13 cellular contexts compared by ENCODE assay signal in the genomic region with DNA sequence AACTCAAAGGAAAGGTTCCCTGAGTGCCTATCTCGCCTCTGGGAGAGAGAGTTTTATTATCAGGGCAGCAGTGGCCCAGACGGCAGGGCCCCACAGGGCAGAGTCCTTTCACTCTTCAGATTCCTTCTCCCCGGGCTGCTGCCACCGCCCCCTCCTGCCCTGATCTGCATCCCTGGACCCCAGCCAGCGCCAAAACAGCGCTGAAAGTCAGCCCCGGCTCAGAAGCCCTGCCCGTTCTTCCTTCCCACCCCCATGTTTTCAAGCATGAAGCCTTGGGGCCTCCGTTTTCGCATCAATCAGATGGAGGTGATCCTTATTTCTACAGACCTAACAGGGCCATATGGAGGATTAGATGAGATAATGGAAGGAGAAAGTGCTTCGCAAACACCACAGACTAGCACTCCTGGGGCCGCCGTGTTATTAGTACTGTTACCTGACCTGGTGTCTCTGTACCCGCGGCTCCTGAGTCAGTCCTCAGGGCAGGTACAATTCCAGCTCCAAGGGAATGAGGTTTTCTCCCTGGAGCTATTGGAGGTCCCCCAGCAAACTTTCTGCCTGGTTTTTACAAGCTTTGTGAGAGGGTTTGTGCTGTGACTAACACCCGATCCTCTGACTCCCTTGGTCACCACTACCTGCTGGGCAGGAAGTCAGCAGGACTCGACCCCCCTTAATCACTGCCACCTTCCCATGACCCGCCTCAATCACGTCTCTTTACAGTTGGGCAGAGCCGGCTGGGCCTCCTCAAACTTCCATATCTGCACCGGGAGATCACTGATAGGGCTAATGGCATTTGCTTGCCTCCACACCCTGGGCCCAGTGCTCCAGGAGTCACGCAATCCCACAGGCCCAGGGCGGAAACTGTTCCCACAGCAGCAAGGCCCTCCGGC. TPM values are rescaled to one million over a fixed set of nuclear protein-coding genes. Genes with fewer than 3 reads are reported as not detected.
DNase-seq lines count a peak whose midpoint lies in the region; ATAC-seq, FAIRE-seq and TF ChIP-seq lines count a peak whose summit lies in the region.
"Had no signal": no experiment of that assay in that cellular context is flagged by ENCODE, and none has a peak within 500 bp of the region (broad histone marks: within the 10 kb centered on the region; RNA-seq: fewer than 3 reads in every experiment).

No MANE protein-coding gene starts in this region.

- in situ Hi-C loops in Caki2 (cut with HindIII; ENCODE audit: low pct_unique_long_range_greater_than_20kb, low sequenced_read_pairs): no loop called here

- no peak for FAIRE-seq in bronchial epithelial cell (lab: Jason Lieb, UNC)
- FAIRE-seq: GM12878 had no signal

- peak overlapping the region; percentile 26; the same call in 1 of the 2 replicates for H3K4me3 ChIP-seq in HUES6 (ENCODE audit: low read depth, low read length)
- H3K4me3 ChIP-seq in bronchial epithelial cell (ENCODE audit: low read depth, low read length): no peak overlapping the region
- H3K4me3 ChIP-seq: GM12878, left lung had no signal

- H3K36me3 ChIP-seq in HUES6 (ENCODE audit: control insufficient read depth, insufficient read depth, low read length): no peaks in the 10 kb centered on the region
- no peaks in the 10 kb centered on the region for H3K36me3 ChIP-seq in bronchial epithelial cell (ENCODE audit: control insufficient read depth, insufficient read depth, low read length)
- H3K36me3 ChIP-seq: left lung had no signal

- H3K27me3 ChIP-seq in HUES6 (ENCODE audit: control insufficient read depth, insufficient read depth, low read length) (peaks cover 25% of the 10 kb centered on the region), bronchial epithelial cell (ENCODE audit: control insufficient read depth, insufficient read depth, low read length) (no peaks in the 10 kb centered on the region)

- ATAC-seq in GM21423 (IDR thresholded peaks at IDR 0.05; ENCODE audit: unreplicated experiment): no peak
- ATAC-seq: GM12878, left lung had no signal

- H3K27ac ChIP-seq in HUES6 (ENCODE audit: low read depth, low read length): no peak overlapping the region
- H3K27ac ChIP-seq: left lung had no signal

- peaks cover 20% of the 10 kb centered on the region for H3K4me1 ChIP-seq in HUES6 (ENCODE audit: control insufficient read depth, insufficient read depth, low read length)
- H3K4me1 ChIP-seq: left lung had no signal

- peak; percentile 15 for DNase-seq in Caki2 (ENCODE audit: low read depth)
- peak; percentile 59 for DNase-seq in bronchial epithelial cell (ENCODE audit: low read depth)
- DNase-seq in mucosa of gallbladder (ENCODE audit: low spot score): peak; percentile 20
- DNase-seq in activated CD4-positive, alpha-beta T cell treated with anti-CD3 and anti-CD28 coated beads, Interleukin-2, amount 50 U/mL, for 1 hour: no peak
- no peak for DNase-seq in NCI-H2227 treated with DMSO at 0.1 percent for 48 hours (lab: John Stamatoyannopoulos, UW)
- DNase-seq in SHP77 treated with DMSO at 0.1 percent for 48 hours (lab: John Stamatoyannopoulos, UW): no peak
- DNase-seq: activated CD4-positive, alpha-beta T cell treated with anti-CD3 and anti-CD28 coated beads, Interleukin-2, amount 50 U/mL, for 48 hours; CD4-positive, CD25-positive, alpha-beta regulatory T cell; left lung; retina had no signal

- no peaks in the 10 kb centered on the region for H3K9me3 ChIP-seq in HUES6 (ENCODE audit: control insufficient read depth, insufficient read depth, low read depth, low read length)
- H3K9me3 ChIP-seq: left lung had no signal

- no peak overlapping the region for H3K9ac ChIP-seq in HUES6 (ENCODE audit: low read length)

- TF ChIP-seq CTCF in bronchial epithelial cell (IDR thresholded peaks at IDR 0.05; ENCODE audit: insufficient read depth, low read length, severe bottlenecking): no peak

RNA-seq across cellular contexts. Expression of gene TSEN2, which starts 39.5 kb away (rescaled TPM):
- total RNA-seq in Caki2 (2014; rRNA removed; shearing (Covaris generic); ENCODE audit: low replicate concordance): 19.0 and 25.4 TPM in 2 replicates
- 16.6 and 21.3 TPM in 2 replicates for total RNA-seq in bronchial epithelial cell
- total RNA-seq in mucosa of gallbladder: 13.6 TPM

Comparison
In these comparisons a context has a peak if more than half of its experiments do, and no peak if none do; other contexts are left out.
1. DNase-seq: peak in Caki2 (single experiment), bronchial epithelial cell (single experiment) and mucosa of gallbladder (single experiment); none in activated CD4-positive, alpha-beta T cell treated with anti-CD3 and anti-CD28 coated beads, Interleukin-2, amount 50 U/mL, for 1 hour (single experiment), NCI-H2227 treated with DMSO at 0.1 percent for 48 hours (single experiment) and SHP77 treated with DMSO at 0.1 percent for 48 hours (single experiment).